37 cellular contexts compared by ENCODE assay signal in the genomic region with DNA sequence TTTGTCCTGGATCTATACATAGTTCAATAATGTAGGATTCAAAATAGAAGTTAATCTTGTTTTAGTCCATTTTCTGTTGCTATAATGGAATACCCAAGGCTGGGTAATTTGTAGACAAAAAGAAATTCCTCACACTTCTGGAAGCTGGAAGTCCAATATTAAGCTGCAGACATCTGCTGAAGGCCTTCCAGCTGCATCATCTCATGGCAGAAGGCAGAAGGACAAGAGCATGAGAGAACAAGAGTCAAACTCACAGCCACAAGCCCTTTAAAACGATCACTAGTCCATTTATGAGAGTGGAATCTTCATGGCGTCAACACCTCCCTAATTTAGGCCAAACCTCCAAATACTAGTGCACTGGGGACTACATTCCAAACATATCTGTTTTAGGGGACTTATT.
"Had no signal": no experiment of that assay in that cellular context is flagged by ENCODE, and none has a peak within 500 bp of the region (broad histone marks: within the 10 kb centered on the region; RNA-seq: fewer than 3 reads in every experiment).

No MANE protein-coding gene starts in this region.

- H3K4me3 ChIP-seq: adrenal gland, ascending aorta, body of pancreas, breast epithelium, cardiac muscle cell had no signal

- H3K27me3 ChIP-seq: adrenal gland, ascending aorta, body of pancreas, brain microvascular endothelial cell, breast epithelium, cardiac muscle cell had no signal

- H3K4me1 Mint-ChIP-seq: activated naive CD4-positive, alpha-beta T cell treated with anti-CD3 and anti-CD28 coated beads, Interleukin-2, amount 10 ng/mL, durations not matched to agents 7 days and 5 days; activated naive CD4-positive, alpha-beta T cell treated with anti-CD3 and anti-CD28 coated beads, Interleukin-2, amount 50 U/mL, for 24 hours; activated naive CD8-positive, alpha-beta T cell treated with anti-CD3 and anti-CD28 coated beads for 36 hours; activated naive CD8-positive, alpha-beta T cell treated with anti-CD3 and anti-CD28 coated beads, Interleukin-2, amount 10 ng/mL, durations not matched to agents 7 days and 5 days; activated naive CD8-positive, alpha-beta T cell treated with anti-CD3 and anti-CD28 coated beads, Interleukin-2, amount 50 U/mL, for 24 hours; activated T-helper 17 cell treated with anti-CD3 and anti-CD28 coated beads, Interleukin-2, amount 50 U/mL, for 72 hours; central memory CD8-positive, alpha-beta T cell had no signal

- DNase-seq: activated effector memory CD4-positive, alpha-beta T cell treated with anti-CD3 and anti-CD28 coated beads, Interleukin-2, amount 50 U/mL, for 16 hours; activated effector memory CD4-positive, alpha-beta T cell treated with Interleukin-2 at 50 U/mL for 16 hours; activated gamma-delta T cell; activated gamma-delta T cell treated with Interleukin-2 at 50 U/mL for 16 hours; activated naive CD4-positive, alpha-beta T cell; activated naive CD4-positive, alpha-beta T cell treated with anti-CD3 and anti-CD28 coated beads for 36 hours; activated naive CD4-positive, alpha-beta T cell treated with anti-CD3 and anti-CD28 coated beads, Interleukin-2, amount 10 ng/mL, durations not matched to agents 7 days and 5 days; activated naive CD4-positive, alpha-beta T cell treated with anti-CD3 and anti-CD28 coated beads, Interleukin-2, amount 50 U/mL, for 16 hours; activated naive CD4-positive, alpha-beta T cell treated with Interleukin-2 at 50 U/mL for 16 hours; activated naive CD8-positive, alpha-beta T cell treated with anti-CD3 and anti-CD28 coated beads for 36 hours; activated naive CD8-positive, alpha-beta T cell treated with anti-CD3 and anti-CD28 coated beads, Interleukin-2, amount 10 ng/mL, durations not matched to agents 7 days and 5 days; activated naive CD8-positive, alpha-beta T cell treated with anti-CD3 and anti-CD28 coated beads, Interleukin-2, amount 50 U/mL, for 24 hours; activated T-cell treated with anti-CD3 and anti-CD28 coated beads for 4 hours; activated T-cell treated with anti-CD3 and anti-CD28 coated beads, Interleukin-2, amount 50 U/mL, for 1 hour; activated T-cell treated with anti-CD3 and anti-CD28 coated beads, Interleukin-2, amount 50 U/mL, for 24 hours; activated T-cell treated with anti-CD3 and anti-CD28 coated beads, Interleukin-2, amount 50 U/mL, for 48 hours; activated T-cell treated with anti-CD3 and anti-CD28 coated beads, Interleukin-2, amount 50 U/mL, for 72 hours; adrenal gland; amniotic stem cell; amygdala; anterior cingulate cortex; aorta; body of pancreas; brain microvascular endothelial cell; caudate nucleus; central memory CD4-positive, alpha-beta T cell; cerebellar nuclear complex had no signal

- H3K9me3 ChIP-seq: adrenal gland, ascending aorta, body of pancreas, breast epithelium had no signal

- ATAC-seq: activated naive CD4-positive, alpha-beta T cell treated with anti-CD3 and anti-CD28 coated beads, Interleukin-2, amount 50 U/mL, for 72 hours; activated naive CD8-positive, alpha-beta T cell treated with anti-CD3 and anti-CD28 coated beads, Interleukin-2, amount 50 U/mL, for 24 hours; activated T-cell treated with anti-CD3 and anti-CD28 coated beads, Interleukin-2, amount 50 U/mL, for 72 hours; activated T-helper 17 cell treated with anti-CD3 and anti-CD28 coated beads, Interleukin-2, amount 50 U/mL, for 72 hours; body of pancreas had no signal

- H3K27me3 Mint-ChIP-seq: activated naive CD4-positive, alpha-beta T cell treated with anti-CD3 and anti-CD28 coated beads, Interleukin-2, amount 10 ng/mL, durations not matched to agents 7 days and 5 days; activated naive CD4-positive, alpha-beta T cell treated with anti-CD3 and anti-CD28 coated beads, Interleukin-2, amount 50 U/mL, for 24 hours; activated naive CD8-positive, alpha-beta T cell; activated naive CD8-positive, alpha-beta T cell treated with anti-CD3 and anti-CD28 coated beads for 36 hours; activated naive CD8-positive, alpha-beta T cell treated with anti-CD3 and anti-CD28 coated beads, Interleukin-2, amount 10 ng/mL, durations not matched to agents 7 days and 5 days; activated naive CD8-positive, alpha-beta T cell treated with anti-CD3 and anti-CD28 coated beads, Interleukin-2, amount 50 U/mL, for 24 hours; activated T-cell treated with anti-CD3 and anti-CD28 coated beads, Interleukin-2, amount 50 U/mL, for 24 hours; activated T-helper 17 cell treated with anti-CD3 and anti-CD28 coated beads, Interleukin-2, amount 50 U/mL, for 72 hours; brain; central memory CD8-positive, alpha-beta T cell had no signal

- H3K36me3 Mint-ChIP-seq: activated naive CD4-positive, alpha-beta T cell treated with anti-CD3 and anti-CD28 coated beads, Interleukin-2, amount 10 ng/mL, durations not matched to agents 7 days and 5 days; activated naive CD4-positive, alpha-beta T cell treated with anti-CD3 and anti-CD28 coated beads, Interleukin-2, amount 50 U/mL, for 24 hours; activated naive CD4-positive, alpha-beta T cell treated with anti-CD3 and anti-CD28 coated beads, Interleukin-2, amount 50 U/mL, for 72 hours; activated naive CD8-positive, alpha-beta T cell; activated naive CD8-positive, alpha-beta T cell treated with anti-CD3 and anti-CD28 coated beads for 36 hours; activated naive CD8-positive, alpha-beta T cell treated with anti-CD3 and anti-CD28 coated beads, Interleukin-2, amount 10 ng/mL, durations not matched to agents 7 days and 5 days; brain had no signal

- H3K27ac ChIP-seq: adrenal gland, ascending aorta, body of pancreas, brain microvascular endothelial cell, breast epithelium, cardiac muscle cell had no signal

- H3K4me3 Mint-ChIP-seq: activated naive CD4-positive, alpha-beta T cell treated with anti-CD3 and anti-CD28 coated beads for 36 hours; activated naive CD4-positive, alpha-beta T cell treated with anti-CD3 and anti-CD28 coated beads, Interleukin-2, amount 10 ng/mL, durations not matched to agents 7 days and 5 days; activated naive CD4-positive, alpha-beta T cell treated with anti-CD3 and anti-CD28 coated beads, Interleukin-2, amount 50 U/mL, for 24 hours; activated naive CD8-positive, alpha-beta T cell; activated naive CD8-positive, alpha-beta T cell treated with anti-CD3 and anti-CD28 coated beads for 36 hours; activated naive CD8-positive, alpha-beta T cell treated with anti-CD3 and anti-CD28 coated beads, Interleukin-2, amount 10 ng/mL, durations not matched to agents 7 days and 5 days; activated naive CD8-positive, alpha-beta T cell treated with anti-CD3 and anti-CD28 coated beads, Interleukin-2, amount 50 U/mL, for 24 hours; activated T-cell treated with anti-CD3 and anti-CD28 coated beads, Interleukin-2, amount 50 U/mL, for 24 hours; activated T-cell treated with anti-CD3 and anti-CD28 coated beads, Interleukin-2, amount 50 U/mL, for 72 hours; activated T-helper 1 cell treated with anti-CD3 and anti-CD28 coated beads, Interleukin-12 subunit alpha, Interleukin-12 subunit beta, Interleukin-2, Interleukin-4 antibody, amounts not matched to agents 30 ng/mL and 10 ng/mL and 1 ng/mL, durations not matched to agents 14 hours and 24 hours and 36 hours; activated T-helper 17 cell treated with anti-CD3 and anti-CD28 coated beads, Interleukin-2, amount 50 U/mL, for 72 hours; brain; central memory CD8-positive, alpha-beta T cell had no signal

- H3K9me3 Mint-ChIP-seq: activated naive CD4-positive, alpha-beta T cell treated with anti-CD3 and anti-CD28 coated beads for 36 hours; activated naive CD8-positive, alpha-beta T cell treated with anti-CD3 and anti-CD28 coated beads for 36 hours; activated naive CD8-positive, alpha-beta T cell treated with anti-CD3 and anti-CD28 coated beads, Interleukin-2, amount 10 ng/mL, durations not matched to agents 7 days and 5 days; activated naive CD8-positive, alpha-beta T cell treated with anti-CD3 and anti-CD28 coated beads, Interleukin-2, amount 50 U/mL, for 24 hours; activated T-helper 1 cell treated with anti-CD3 and anti-CD28 coated beads, Interleukin-12 subunit alpha, Interleukin-12 subunit beta, Interleukin-2, Interleukin-4 antibody, amounts not matched to agents 30 ng/mL and 10 ng/mL and 1 ng/mL, durations not matched to agents 14 hours and 24 hours and 36 hours; brain had no signal

- H3K4me1 ChIP-seq: adrenal gland, ascending aorta, body of pancreas, breast epithelium had no signal
